ENCODE assay signal across 23 cellular contexts in genomic region chr12:19808371-19808770, GRCh38.
"Had no signal": no experiment of that assay in that cellular context is flagged by ENCODE, and none has a peak within 500 bp of the region (broad histone marks: within the 10 kb centered on the region; RNA-seq: fewer than 3 reads in every experiment).

No MANE protein-coding gene starts in this region.

- H3K9ac ChIP-seq: neural progenitor cell had no signal

- H3K4me3 ChIP-seq: left ventricle myocardium inferior, lung, neural progenitor cell, right atrium auricular region, right lobe of liver, smooth muscle cell, thyroid gland, upper lobe of right lung had no signal

- H3K4me1 ChIP-seq: left ventricle myocardium inferior, neural progenitor cell, right atrium auricular region, right lobe of liver, thyroid gland, upper lobe of right lung had no signal

- H3K4me2 ChIP-seq: neural progenitor cell, smooth muscle cell had no signal

- ATAC-seq: natural killer cell; right lobe of liver; stimulated activated memory B cell treated with anti-CD40 and anti-IgM and Interleukin-4, amounts not matched to agents 10 μg/mL and 1 μg/mL and 100 μg/mL, for 72 hours; stimulated activated naive CD8-positive, alpha-beta T cell treated with anti-CD3 and anti-CD28 coated beads, Interleukin-15, amount 100 ng/mL, for 72 hours; upper lobe of right lung had no signal

- DNase-seq: islet precursor cell; left ventricle myocardium inferior; mesendoderm; naive B cell; natural killer cell; nephron progenitor cell; occipital lobe; right lobe of liver; stimulated activated CD4-positive, alpha-beta T cell treated with anti-CD3 and anti-CD28 coated beads, Interleukin-1b, Interleukin-23, amount 100 ng/mL, for 48 hours; stimulated activated CD4-positive, alpha-beta T cell treated with anti-CD3 and anti-CD28 coated beads, Interleukin-2, amount 100 ng/mL, for 48 hours; stimulated activated CD4-positive, alpha-beta T cell treated with anti-CD3 and anti-CD28 coated beads, Interleukin-4, amount 100 ng/mL, for 4 hours; stimulated activated CD8-positive, alpha-beta memory T cell treated with anti-CD3 and anti-CD28 coated beads, Interleukin-4, amount 100 ng/mL, for 48 hours; stimulated activated naive CD4-positive, alpha-beta T cell treated with Interleukin-2 at 50 U/mL for 16 hours; stimulated activated naive CD8-positive, alpha-beta T cell treated with anti-CD3 and anti-CD28 coated beads, Interleukin-15, amount 100 ng/mL, for 72 hours; substantia nigra; thyroid gland; upper lobe of right lung had no signal

- H2AFZ ChIP-seq: neural progenitor cell had no signal

- H3K36me3 ChIP-seq: left ventricle myocardium inferior, neural progenitor cell, neutrophil, right atrium auricular region, right lobe of liver, thyroid gland, upper lobe of right lung had no signal

- H3K27me3 ChIP-seq: neural progenitor cell, neutrophil, right atrium auricular region, right lobe of liver, thyroid gland, upper lobe of right lung had no signal

- H3K9me3 ChIP-seq: left ventricle myocardium inferior, neutrophil, right atrium auricular region, right lobe of liver, thyroid gland, upper lobe of right lung had no signal

- H3K27ac ChIP-seq: left ventricle myocardium inferior, neural progenitor cell, neutrophil, right atrium auricular region, right lobe of liver, thyroid gland, upper lobe of right lung had no signal
